Comparison of ENCODE assay signal across 4 cellular contexts in the genomic region with DNA sequence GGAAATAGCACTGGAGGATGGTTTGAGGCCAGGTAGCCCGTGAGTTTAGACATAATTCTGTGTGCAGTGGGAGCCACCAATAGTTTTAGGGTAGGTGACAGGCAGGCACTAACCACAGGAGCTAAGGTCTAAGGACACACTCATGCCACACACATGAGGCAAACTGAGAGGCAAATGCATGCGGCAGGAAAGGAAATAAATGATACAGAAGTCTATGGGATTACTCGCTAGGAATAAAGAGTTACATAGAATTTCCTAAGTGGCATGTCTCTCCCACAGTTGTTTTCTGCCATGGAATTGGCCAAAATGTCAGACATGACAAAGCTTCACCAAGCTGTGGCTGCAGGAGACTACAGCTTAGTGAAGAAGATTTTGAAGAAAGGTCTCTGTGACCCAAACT. TPM values are rescaled to one million over a fixed set of nuclear protein-coding genes. Genes with fewer than 3 reads are reported as not detected.
"Had no signal": no experiment of that assay in that cellular context is flagged by ENCODE, and none has a peak within 500 bp of the region (broad histone marks: within the 10 kb centered on the region; RNA-seq: fewer than 3 reads in every experiment).

No MANE protein-coding gene starts in this region.

- ATAC-seq: GM12878 had no signal

- H3K4me3 ChIP-seq: GM12878 had no signal

- DNase-seq: GDM1, GF-D8 had no signal

RNA-seq across cellular contexts. Expression of gene ANKRD66, which starts 4.9 kb away (rescaled TPM):
- total RNA-seq: G401, GM12878 had no signal

RNA-seq across cellular contexts. Expression of gene PLA2G7, which starts 16.5 kb away (rescaled TPM):
- total RNA-seq: G401, GM12878 had no signal

RNA-seq across cellular contexts. Expression of gene MEP1A, which starts 41.5 kb away (rescaled TPM):
- total RNA-seq: G401, GM12878 had no signal
